9 cellular contexts compared by ENCODE assay signal in genomic region chr12:25458047-25458552, GRCh38.
A peak's percentile ranks its signal among the peaks of the same experiment; 100 is the strongest.
DNase-seq lines count a peak whose midpoint lies in the region; ATAC-seq and TF ChIP-seq lines count a peak whose summit lies in the region.
"Had no signal": no experiment of that assay in that cellular context is flagged by ENCODE, and none has a peak within 500 bp of the region (broad histone marks: within the 10 kb centered on the region; RNA-seq: fewer than 3 reads in every experiment).

No MANE protein-coding gene starts in this region.

- H3K9me3 Mint-ChIP-seq in Calu3 (ENCODE audit: low read depth, unreplicated experiment), result no peaks in the 10 kb centered on the region

- H3K4me3 ChIP-seq in body of pancreas, result no peak overlapping the region
- no peak overlapping the region for H3K4me3 ChIP-seq in left lung

- TF ChIP-seq POLR2A in body of pancreas (IDR thresholded peaks at IDR 0.05), result no peak

- H3K9me3 ChIP-seq in body of pancreas (no peaks in the 10 kb centered on the region), left lung (no peaks in the 10 kb centered on the region)

- intact Hi-C loops in Calu3 (cut with micrococcal nuclease; ENCODE audit: unreplicated experiment), result no loop called here
- intact Hi-C loops in body of pancreas (cut with DNase I), result no loop called here
- intact Hi-C loops in left lung (cut with DNase I), result no loop called here

- H3K27ac ChIP-seq in body of pancreas (no peak overlapping the region), left lung (no peak overlapping the region)

- DNase-seq in Calu3, result peak; percentile 44
- DNase-seq in NCI-H1105 treated with DMSO at 0.1 percent for 48 hours (lab: John Stamatoyannopoulos, UW), result peak; percentile 50
- peak in 3 of 4 donors; percentile 14 to 36 (median 18) for DNase-seq in body of pancreas
- peak; percentile 37 for DNase-seq in middle frontal gyrus (ENCODE audit: extremely low spot score, low spot score)
- no peak for DNase-seq in NCI-H524 treated with DMSO at 0.1 percent for 48 hours (lab: John Stamatoyannopoulos, UW)
- no peak for DNase-seq in left lung
- DNase-seq: activated CD4-positive, alpha-beta T cell treated with anti-CD3 and anti-CD28 coated beads, Interleukin-2, amount 50 U/mL, for 48 hours had no signal

- no peak overlapping the region for H3K27ac Mint-ChIP-seq in Calu3 (ENCODE audit: unreplicated experiment)

- H3K27me3 ChIP-seq in body of pancreas, result no peaks in the 10 kb centered on the region
- H3K27me3 ChIP-seq in left lung, result no peaks in the 10 kb centered on the region

- CTCF ChIA-PET in Calu3 (lab: Charles Lee), result interaction anchor here (0.6 kb wide), 1 partner anchor 215 kb away, joined by 3 read pairs; no protein-coding TSS in a partner anchor

- peak; percentile 24 for ATAC-seq in body of pancreas
- no peak for ATAC-seq in HG02870 (IDR thresholded peaks at IDR 0.05; ENCODE audit: unreplicated experiment)
- ATAC-seq in left lung, result no peak
- ATAC-seq in GM18861 (IDR thresholded peaks at IDR 0.05; ENCODE audit: unreplicated experiment), result no peak

- H3K4me3 Mint-ChIP-seq in Calu3 (ENCODE audit: low read depth, unreplicated experiment), result peak overlapping the region; percentile 39

- H3K4me1 ChIP-seq in body of pancreas (no peaks in the 10 kb centered on the region), left lung (no peaks in the 10 kb centered on the region)

- no peaks in the 10 kb centered on the region for H3K4me1 Mint-ChIP-seq in Calu3 (ENCODE audit: low read depth, unreplicated experiment)

- H3K36me3 ChIP-seq in body of pancreas (replicated peaks in 1 of 2; ENCODE audit: insufficient read depth in 1 of 2, low read depth in 2 of 2), result no peaks in the 10 kb centered on the region
- no peaks in the 10 kb centered on the region for H3K36me3 ChIP-seq in left lung

- TF ChIP-seq CTCF in Calu3 (IDR thresholded peaks at IDR 0.05; ENCODE audit: unreplicated experiment) (no peak), body of pancreas (IDR thresholded peaks at IDR 0.05) (no peak), left lung (IDR thresholded peaks at IDR 0.05) (no peak)

- BruUV-seq in Calu3 (replicated peaks; lab: Mats Ljungman, UMichigan), result no TSS peak

- no peaks in the 10 kb centered on the region for H3K36me3 Mint-ChIP-seq in Calu3 (ENCODE audit: insufficient read depth, unreplicated experiment)

- WGBS in body of pancreas, 2 donors, result 40 to 44% methylated on average over 6 of the region's 6 CpGs

- no peaks in the 10 kb centered on the region for H3K27me3 Mint-ChIP-seq in Calu3 (ENCODE audit: unreplicated experiment)

Comparison
In these comparisons a context has a peak if more than half of its experiments do, and no peak if none do; other contexts are left out.
1. DNase-seq: peak in Calu3 (single experiment), NCI-H1105 treated with DMSO at 0.1 percent for 48 hours (single experiment), body of pancreas (3 of 4) and middle frontal gyrus (single experiment); none in NCI-H524 treated with DMSO at 0.1 percent for 48 hours (single experiment) and left lung (0 of 2).